Comparison of ENCODE assay signal across 8 cellular contexts in genomic region chr11:469684-470667, GRCh38. TPM values are rescaled to one million over a fixed set of nuclear protein-coding genes. Genes with fewer than 3 reads are reported as not detected.
DNase-seq lines count a peak whose midpoint lies in the region; ATAC-seq and TF ChIP-seq lines count a peak whose summit lies in the region.

No MANE protein-coding gene starts in this region.

- no peaks in the 10 kb centered on the region for H3K9me2 ChIP-seq in Karpas-422 (replicated peaks; ENCODE audit: insufficient read depth, low read length)

- peak overlapping the region; percentile 56 for H2AFZ ChIP-seq in trophoblast cell (ENCODE audit: insufficient read depth, low read length, poor library complexity)
- no peak overlapping the region for H2AFZ ChIP-seq in Karpas-422 (ENCODE audit: low read length)

- DNase-seq in DMS153 (lab: John Stamatoyannopoulos, UW) (peak; percentile 11), glomerular visceral epithelial cell (ENCODE audit: extremely low spot score) (peak; percentile 25), trophoblast cell (no peak), Karpas-422 (no peak), natural killer cell (no peak), T-helper 17 cell (no peak)

- H2AK5ac ChIP-seq in trophoblast cell (ENCODE audit: low read length): peak overlapping the region; percentile 92

- ATAC-seq in GM21723 (IDR thresholded peaks at IDR 0.05; ENCODE audit: unreplicated experiment): no peak
- no peak for ATAC-seq in natural killer cell
- ATAC-seq in T-helper 17 cell: no peak

- H2BK12ac ChIP-seq in trophoblast cell (ENCODE audit: low read length): peak overlapping the region; percentile 46

- H3K79me1 ChIP-seq in trophoblast cell (ENCODE audit: low read length): peaks cover 13% of the 10 kb centered on the region

- H3K4me1 ChIP-seq in trophoblast cell (ENCODE audit: control insufficient read depth in 1 of 2, insufficient read depth in 2 of 2, low read length in 2 of 2) (peaks cover 28 to 34% of the 10 kb centered on the region in 2 experiments), Karpas-422 (ENCODE audit: low read length) (no peaks in the 10 kb centered on the region)

- H3K27me3 ChIP-seq in trophoblast cell (ENCODE audit: insufficient read depth, low read length) (no peaks in the 10 kb centered on the region), Karpas-422 (ENCODE audit: low read length) (no peaks in the 10 kb centered on the region)

- H4K8ac ChIP-seq in trophoblast cell (ENCODE audit: low read depth, low read length): peak overlapping the region; percentile 64

- H3K4me3 Mint-ChIP-seq in natural killer cell (no peak overlapping the region), T-helper 17 cell (no peak overlapping the region)

- peak overlapping the region; percentile 95 for H3K18ac ChIP-seq in trophoblast cell (ENCODE audit: low read length)

- H4K12ac ChIP-seq in trophoblast cell (ENCODE audit: low read depth, low read length): peak overlapping the region; percentile 22

- H3K4me2 ChIP-seq in trophoblast cell (ENCODE audit: low read length): no peak overlapping the region
- H3K4me2 ChIP-seq in Karpas-422 (ENCODE audit: low read depth, low read length, poor library complexity, severe bottlenecking): no peak overlapping the region

- peak overlapping the region; percentile 68 for H2BK120ac ChIP-seq in trophoblast cell (ENCODE audit: insufficient read depth, low read length, poor library complexity)

- H3K79me2 ChIP-seq in trophoblast cell (ENCODE audit: control insufficient read depth, insufficient read depth, low read length, poor library complexity): peaks cover 2% of the 10 kb centered on the region
- H3K79me2 ChIP-seq in Karpas-422 (ENCODE audit: low read length): no peaks in the 10 kb centered on the region

- TF ChIP-seq CTCF in WI38 (IDR thresholded peaks at IDR 0.05; ENCODE audit: low read depth, low read length) (no peak), natural killer cell (IDR thresholded peaks at IDR 0.05) (no peak)

- H3K36me3 Mint-ChIP-seq in natural killer cell (no peaks in the 10 kb centered on the region), T-helper 17 cell (ENCODE audit: low read depth) (no peaks in the 10 kb centered on the region)

- H3K4ac ChIP-seq in trophoblast cell (ENCODE audit: low read depth, low read length): peak overlapping the region; percentile 57

- H3K4me1 Mint-ChIP-seq in natural killer cell (no peaks in the 10 kb centered on the region), T-helper 17 cell (peaks cover 3% of the 10 kb centered on the region)

- no peak overlapping the region for H3K23ac ChIP-seq in trophoblast cell (ENCODE audit: low read length)

- no peaks in the 10 kb centered on the region for H3K9me3 Mint-ChIP-seq in natural killer cell

- peak overlapping the region; percentile 91 for H3K14ac ChIP-seq in trophoblast cell (ENCODE audit: low read length)

- H4K91ac ChIP-seq in trophoblast cell (ENCODE audit: low read depth, low read length): peak overlapping the region; percentile 69

- H3K9me3 ChIP-seq in trophoblast cell (ENCODE audit: insufficient read depth, low read depth, low read length) (peaks cover 1% of the 10 kb centered on the region), Karpas-422 (ENCODE audit: low read length) (no peaks in the 10 kb centered on the region), T-helper 17 cell (ENCODE audit: control insufficient read depth, low read length, poor library complexity, severe bottlenecking) (no peaks in the 10 kb centered on the region)

- no CpG with 5 or more reads among the region's 30 CpGs for WGBS in trophoblast cell (ENCODE audit: extremely low coverage, insufficient coverage, insufficient read length)

- H3K9ac ChIP-seq in trophoblast cell (ENCODE audit: low read length): no peak overlapping the region
- H3K9ac ChIP-seq in Karpas-422 (ENCODE audit: low read length): no peak overlapping the region

- H3K4me3 ChIP-seq in WI38 (ENCODE audit: low read depth, low read length) (peak overlapping the region; percentile 22; the same call in 1 of the 2 replicates), trophoblast cell (ENCODE audit: low read depth, low read length) (no peak overlapping the region), Karpas-422 (ENCODE audit: low read length) (no peak overlapping the region)

- H3K27me3 Mint-ChIP-seq in natural killer cell (ENCODE audit: low read depth in 2 of 2) (no peaks in the 10 kb centered on the region), T-helper 17 cell (no peaks in the 10 kb centered on the region)

- no peak overlapping the region for H3K27ac ChIP-seq in trophoblast cell (ENCODE audit: low read depth, low read length)
- H3K27ac ChIP-seq in Karpas-422 (ENCODE audit: low read length): no peak overlapping the region

- intact Hi-C loops in natural killer cell (cut with micrococcal nuclease): no loop called here

- H4K20me1 ChIP-seq in Karpas-422 (ENCODE audit: insufficient read depth, low read depth, low read length): no peaks in the 10 kb centered on the region

- no peak overlapping the region for H2BK5ac ChIP-seq in trophoblast cell (ENCODE audit: low read depth, low read length, poor library complexity)

- H3K36me3 ChIP-seq in trophoblast cell (ENCODE audit: control insufficient read depth in 1 of 2, insufficient read depth in 2 of 2, low read length in 2 of 2) (peaks cover 0 to 6% of the 10 kb centered on the region in 2 experiments), Karpas-422 (ENCODE audit: insufficient read depth, low read length) (no peaks in the 10 kb centered on the region)

- no peak overlapping the region for H3K27ac Mint-ChIP-seq in natural killer cell
- H3K27ac Mint-ChIP-seq in T-helper 17 cell: no peak overlapping the region

RNA-seq across cellular contexts. Expression of gene PTDSS2, which starts 19.9 kb away (rescaled TPM):
- polyA plus RNA-seq in trophoblast cell (2013): 27.0 and 28.6 TPM in 2 replicates
- 13.5 and 25.4 TPM in 2 replicates for total RNA-seq in Karpas-422 (2014; rRNA removed; shearing (Covaris generic); ENCODE audit: low replicate concordance)
- 10 to 100 TPM; 21.5 to 25.1 (median 23.4) TPM for total RNA-seq in natural killer cell
- 10 to 100 TPM; 21.8 to 24.5 TPM for total RNA-seq in T-helper 17 cell

RNA-seq across cellular contexts. Expression of gene ANO9, which starts 28.2 kb away (rescaled TPM):
- polyA plus RNA-seq in trophoblast cell (2013): 16.3 and 16.5 TPM in 2 replicates
- 1.4 and 2.2 TPM in 2 replicates for total RNA-seq in Karpas-422 (2014; rRNA removed; shearing (Covaris generic); ENCODE audit: low replicate concordance)
- total RNA-seq in natural killer cell (10 to 100 TPM; 15.1 to 21.3 (median 15.1) TPM), T-helper 17 cell (100 to 1,000 TPM; 131 to 165 TPM)

RNA-seq across cellular contexts. Expression of gene RNH1, which starts 37.1 kb away (rescaled TPM):
- polyA plus RNA-seq in trophoblast cell (2013): 79.1 and 82.8 TPM in 2 replicates
- total RNA-seq in Karpas-422 (2014; rRNA removed; shearing (Covaris generic); ENCODE audit: low replicate concordance): 59.4 and 107 TPM in 2 replicates
- total RNA-seq in natural killer cell (100 to 1,000 TPM; 113 to 120 (median 118) TPM), T-helper 17 cell (100 to 1,000 TPM; 108 to 127 TPM)

RNA-seq across cellular contexts. Expression of gene SIGIRR, which starts 55.2 kb away (rescaled TPM):
- polyA plus RNA-seq in trophoblast cell (2013): 49.3 and 51.6 TPM in 2 replicates
- 28.9 and 34.6 TPM in 2 replicates for total RNA-seq in Karpas-422 (2014; rRNA removed; shearing (Covaris generic); ENCODE audit: low replicate concordance)
- total RNA-seq in natural killer cell: 100 to 1,000 TPM; 619 to 690 (median 666) TPM
- 100 to 1,000 TPM; 353 to 409 TPM for total RNA-seq in T-helper 17 cell

Comparison
In these comparisons a context has a peak if more than half of its experiments do, and no peak if none do; other contexts are left out.
1. DNase-seq: peak in DMS153 (single experiment) and glomerular visceral epithelial cell (single experiment); none in trophoblast cell (0 of 2), Karpas-422 (single experiment), natural killer cell (single experiment) and T-helper 17 cell (0 of 3).
2. RNA of gene ANO9, which starts 28.2 kb away (total RNA-seq): 131 to 165 TPM in T-helper 17 cell; 15.1 to 21.3 TPM in natural killer cell and 1.4 to 2.2 TPM in Karpas-422; every median in the first group is over 4 times any median in the second.